8 cellular contexts compared by ENCODE assay signal in the genomic region with DNA sequence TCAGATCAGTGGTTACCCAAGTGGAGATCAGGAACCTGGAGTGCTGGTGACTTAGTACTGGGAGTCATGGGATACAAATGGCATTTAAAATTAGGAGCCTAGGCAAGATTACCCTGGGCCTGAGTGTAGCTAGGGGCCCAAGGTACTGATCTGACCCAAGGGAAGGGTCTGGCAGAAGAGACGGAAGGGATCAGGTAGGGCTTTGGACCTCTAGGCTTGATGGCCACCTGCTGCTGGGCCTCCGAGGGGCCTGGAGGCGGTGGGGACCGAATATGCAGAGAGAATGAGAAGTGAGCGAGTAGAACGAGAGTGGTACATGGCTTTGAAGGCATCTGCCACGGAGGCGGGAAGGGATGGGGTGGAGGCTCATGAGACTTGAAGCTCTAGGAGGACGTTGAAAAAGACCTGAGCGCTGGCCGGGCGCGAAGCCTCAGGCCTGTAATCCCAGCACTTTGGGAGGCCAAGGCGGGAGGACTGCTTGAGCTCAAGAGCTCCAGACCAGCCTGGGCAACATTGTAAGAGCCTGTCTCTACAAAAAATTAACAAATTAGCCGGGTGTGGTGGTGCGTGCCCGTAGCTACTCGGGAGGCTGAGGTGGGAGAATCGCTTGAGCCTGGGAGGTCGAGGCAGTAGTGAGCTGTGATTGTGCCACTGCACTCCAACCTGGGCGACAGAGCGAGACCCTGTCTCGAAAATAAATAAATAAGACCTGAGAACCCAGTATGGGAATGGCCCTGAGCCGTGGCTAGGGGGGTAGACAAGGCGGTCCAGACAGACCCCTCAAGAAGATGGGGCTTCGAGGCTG. TPM values are rescaled to one million over a fixed set of nuclear protein-coding genes. Genes with fewer than 3 reads are reported as not detected.
DNase-seq lines count a peak whose midpoint lies in the region; ATAC-seq, FAIRE-seq and TF ChIP-seq lines count a peak whose summit lies in the region.

No MANE protein-coding gene starts in this region.

- TF ChIP-seq EP300 in HepG2 (IDR thresholded peaks at IDR 0.05; ENCODE audit: low read depth in 2 of 2, low read length in 2 of 2) (no peak), HepG2 (CRISPR knock-in tag; IDR thresholded peaks at IDR 0.05; ENCODE audit: borderline replicate concordance) (no peak)

- H3K4me2 ChIP-seq in HepG2 (ENCODE audit: low read depth, low read length), result peak overlapping the region; percentile 88

- H3K36me3 Mint-ChIP-seq in activated CD8-positive, alpha-beta memory T cell treated with anti-CD3 and anti-CD28 coated beads, Interleukin-2, amount 10 ng/mL, durations not matched to agents 7 days and 5 days, result peaks cover 4% of the 10 kb centered on the region

- BruUV-seq in HepG2 (replicated peaks; lab: Mats Ljungman, UMichigan), result no TSS peak

- H3K4me1 ChIP-seq in adrenal gland (replicated peaks in 1 of 2) (peaks cover 4 to 10% of the 10 kb centered on the region in 2 donors), HepG2 (ENCODE audit: insufficient read depth, low read length) (peaks cover 16% of the 10 kb centered on the region), tibial artery (peaks cover 0 to 15% (median 9%) of the 10 kb centered on the region in 4 donors)

- no peaks in the 10 kb centered on the region for H3K9me3 Mint-ChIP-seq in activated CD8-positive, alpha-beta memory T cell treated with anti-CD3 and anti-CD28 coated beads, Interleukin-2, amount 10 ng/mL, durations not matched to agents 7 days and 5 days (ENCODE audit: low read depth)

- peak overlapping the region in 2 of 4 donors; percentile 73 to 75 for H3K4me3 ChIP-seq in adrenal gland
- peak overlapping the region; percentile 70 to 92 (median 87) for H3K4me3 ChIP-seq in HepG2 (replicated peaks in 1 of 3; ENCODE audit: insufficient read depth in 1 of 3, low read depth in 2 of 3, low read length in 3 of 3)
- H3K4me3 ChIP-seq in tibial artery, result peak overlapping the region; percentile 67 to 95

- intact Hi-C loops in adrenal gland (cut with DNase I) (no loop called here), HepG2 (cut with micrococcal nuclease; ENCODE audit: unreplicated experiment) (no loop called here), tibial artery (cut with DNase I; ENCODE audit: low total_unique reads) (no loop called here)

- H3K9me3 ChIP-seq in adrenal gland (replicated peaks in 1 of 3), result no peaks in the 10 kb centered on the region
- no peaks in the 10 kb centered on the region for H3K9me3 ChIP-seq in HepG2 (ENCODE audit: low read length)
- H3K9me3 ChIP-seq in tibial artery, result no peaks in the 10 kb centered on the region

- H3K4me3 Mint-ChIP-seq in activated CD8-positive, alpha-beta memory T cell treated with anti-CD3 and anti-CD28 coated beads, Interleukin-2, amount 10 ng/mL, durations not matched to agents 7 days and 5 days, result peak overlapping the region; percentile 96

- peak overlapping the region; percentile 98 for H3K27ac Mint-ChIP-seq in activated CD8-positive, alpha-beta memory T cell treated with anti-CD3 and anti-CD28 coated beads, Interleukin-2, amount 10 ng/mL, durations not matched to agents 7 days and 5 days

- peaks cover 0 to 5% of the 10 kb centered on the region in 2 donors for H3K36me3 ChIP-seq in adrenal gland (replicated peaks in 1 of 2)
- H3K36me3 ChIP-seq in HepG2 (replicated peaks in 1 of 2; ENCODE audit: control insufficient read depth in 1 of 2, insufficient read depth in 2 of 2, low read length in 2 of 2), result peaks cover 0 to 5% of the 10 kb centered on the region in 2 experiments; a peak in 3 of 5 replicates
- H3K36me3 ChIP-seq in tibial artery, result peaks cover 0 to 9% (median 8%) of the 10 kb centered on the region in 3 donors

- DNase-seq in activated CD8-positive, alpha-beta memory T cell treated with anti-CD3 and anti-CD28 coated beads, Interleukin-2, amount 10 ng/mL, durations not matched to agents 7 days and 5 days, result no peak
- no peak for DNase-seq in activated CD8-positive, alpha-beta memory T cell treated with anti-CD3 and anti-CD28 coated beads, Interleukin-2, amount 50 U/mL, for 48 hours
- DNase-seq in adrenal gland (no peak), HepG2 (ENCODE audit: low spot score) (no peak), tibial artery (no peak), activated gamma-delta T cell (lab: John Stamatoyannopoulos, UW) (no peak), GM12891 (ENCODE audit: insufficient read length, low spot score) (no peak), superior temporal gyrus (ENCODE audit: extremely low spot score) (no peak)

- POLR2A ChIA-PET in HepG2 (lab: Yijun Ruan, JAX), result interaction anchor here (0.9 to 4.1 kb wide), 16 partner anchors 10 to 202 kb away, joined by 3 to 27 read pairs (median 6); a partner anchor contains a TSS

- in situ Hi-C loops in HepG2 (cut with HindIII; ENCODE audit: extremely low pct_ligation_motif_present, low pct_unique_long_range_greater_than_20kb), result loop anchor here (10.0 kb wide), 1 partner anchor 50 kb away; no protein-coding TSS in a partner anchor

- H4K20me1 ChIP-seq in HepG2 (ENCODE audit: insufficient read depth, low read length), result no peaks in the 10 kb centered on the region; the same call in 1 of the 2 replicates

- H2AFZ ChIP-seq in HepG2 (ENCODE audit: low read length), result no peak overlapping the region

- peak overlapping the region; percentile 89 for H3K9ac ChIP-seq in HepG2 (ENCODE audit: insufficient read depth, low read depth, low read length)

- TF ChIP-seq POLR2A in adrenal gland (IDR thresholded peaks at IDR 0.05), result no peak
- TF ChIP-seq POLR2A in HepG2 (IDR thresholded peaks at IDR 0.05; ENCODE audit: insufficient read depth in 1 of 2, low read depth in 2 of 2, low read length in 2 of 2), result 0 out of 4 replicates have a peak, but pooled peaks of 1 of the 2 experiments have one; percentile 12
- no peak for TF ChIP-seq POLR2A in GM12891 (IDR thresholded peaks at IDR 0.05; ENCODE audit: low read depth, low read length)

- no peak for TF ChIP-seq RAD21 in HepG2 (CRISPR knock-in tag; IDR thresholded peaks at IDR 0.05)

- FAIRE-seq in HepG2 (lab: Jason Lieb, UNC) (no peak), GM12891 (lab: Jason Lieb, UNC) (no peak)

- no peaks in the 10 kb centered on the region for H3K27me3 Mint-ChIP-seq in activated CD8-positive, alpha-beta memory T cell treated with anti-CD3 and anti-CD28 coated beads, Interleukin-2, amount 10 ng/mL, durations not matched to agents 7 days and 5 days

- H3K27ac ChIP-seq in adrenal gland (peak overlapping the region in 4 of 5 donors; percentile 81 to 96 (median 89)), HepG2 (ENCODE audit: extremely low read length, insufficient read depth, low read length) (peak overlapping the region; percentile 99), tibial artery (peak overlapping the region; percentile 87 to 94)

- peaks cover 12% of the 10 kb centered on the region for H3K79me2 ChIP-seq in HepG2 (ENCODE audit: insufficient read depth, low read length)

- ATAC-seq in activated CD8-positive, alpha-beta memory T cell treated with anti-CD3 and anti-CD28 coated beads, Interleukin-2, amount 10 ng/mL, durations not matched to agents 7 days and 5 days, result no peak
- no peak for ATAC-seq in HepG2

- CTCF ChIA-PET in activated CD8-positive, alpha-beta memory T cell treated with anti-CD3 and anti-CD28 coated beads, Interleukin-2, amount 10 ng/mL, durations not matched to agents 7 days and 5 days (lab: Charles Lee), result interaction anchor here (0.9 to 2.3 kb wide), 10 partner anchors 12 to 287 kb away, joined by 3 to 10 read pairs (median 4); a partner anchor contains a TSS
- CTCF ChIA-PET in HepG2 (lab: Yijun Ruan, JAX; ENCODE audit: low intra/inter-chr PET ratio, low total read pairs), result no interaction called here

- H3K27me3 ChIP-seq in adrenal gland, result no peaks in the 10 kb centered on the region
- no peaks in the 10 kb centered on the region for H3K27me3 ChIP-seq in HepG2 (ENCODE audit: control insufficient read depth in 1 of 2, insufficient read depth in 2 of 2, low read length in 2 of 2)
- H3K27me3 ChIP-seq in tibial artery, result peaks cover 0 to 7% of the 10 kb centered on the region in 2 donors

- H3K4me1 Mint-ChIP-seq in activated CD8-positive, alpha-beta memory T cell treated with anti-CD3 and anti-CD28 coated beads, Interleukin-2, amount 10 ng/mL, durations not matched to agents 7 days and 5 days, result peaks cover 25% of the 10 kb centered on the region

- 68 to 81% (median 71%) methylated on average over 20 to 26 of the region's 26 CpGs for WGBS in adrenal gland, 4 donors
- WGBS in HepG2 (ENCODE audit: low lambda C conversion rate), result 69% methylated on average over 25 of the region's 26 CpGs

- TF ChIP-seq CTCF in adrenal gland (IDR thresholded peaks at IDR 0.05), result no peak
- TF ChIP-seq CTCF in HepG2 (CRISPR knock-in tag; IDR thresholded peaks at IDR 0.05), result no peak
- TF ChIP-seq CTCF in tibial artery (IDR thresholded peaks at IDR 0.05), result no peak

RNA-seq across cellular contexts. Expression of a gene that starts 0.6 kb away (rescaled TPM):
- 10 to 100 TPM; 55.7 to 61.2 TPM for total RNA-seq in activated CD8-positive, alpha-beta memory T cell treated with anti-CD3 and anti-CD28 coated beads, Interleukin-2, amount 10 ng/mL, durations not matched to agents 7 days and 5 days
- total RNA-seq in adrenal gland (10 to 100 TPM; 32.2 to 58.1 (median 42.4) TPM), HepG2 (2016; rRNA removed; fragmentation: Illumina TruSeq; extraction: Trizol) (31.6 and 31.9 TPM in 2 replicates)
- polyA plus RNA-seq in adrenal gland (10 to 100 TPM; 33.6 to 65.6 (median 61.7) TPM), HepG2 (2011; rRNA removed) (56.1 and 59.4 TPM in 2 replicates)
- 9.2 and 10.5 TPM in 2 replicates for total RNA-seq in HepG2 (2016; cell fraction: cytosol; rRNA removed; fragmentation: Illumina TruSeq; extraction: Trizol; ENCODE audit: low read depth)
- total RNA-seq in HepG2 (2016; cell fraction: insoluble cytoplasmic fraction; rRNA removed; fragmentation: Illumina TruSeq; extraction: Trizol), result 23.6 and 33.0 TPM in 2 replicates
- total RNA-seq in HepG2 (2016; cell fraction: membrane; rRNA removed; fragmentation: Illumina TruSeq; extraction: Trizol), result 9.1 and 9.4 TPM in 2 replicates
- 42.7 and 45.7 TPM in 2 replicates for total RNA-seq in HepG2 (2016; cell fraction: nucleus; rRNA removed; fragmentation: Illumina TruSeq; extraction: Trizol)
- 22.8 and 28.5 TPM in 2 replicates for polyA plus RNA-seq in HepG2 (2011; cell fraction: cytosol; rRNA removed)
- 197 and 240 TPM in 2 replicates for polyA plus RNA-seq in HepG2 (2011; cell fraction: nucleus; rRNA removed)
- polyA plus RNA-seq in HepG2 (2012), result 26.0 and 29.4 TPM in 2 replicates
- polyA plus RNA-seq in HepG2 (2016; cell fraction: cytosol; fragmentation: Illumina TruSeq; extraction: Trizol; ENCODE audit: low read depth), result 2.5 and 3.3 TPM in 2 replicates
- 30.7 and 39.2 TPM in 2 replicates for polyA plus RNA-seq in HepG2 (2016; cell fraction: insoluble cytoplasmic fraction; fragmentation: Illumina TruSeq; extraction: Trizol; ENCODE audit: low read depth)
- 6.2 and 7.6 TPM in 2 replicates for polyA plus RNA-seq in HepG2 (2016; cell fraction: membrane; fragmentation: Illumina TruSeq; extraction: Trizol; ENCODE audit: low read depth)
- 66.3 and 80.1 TPM in 2 replicates for polyA plus RNA-seq in HepG2 (2016; cell fraction: nucleus; fragmentation: Illumina TruSeq; extraction: Trizol; ENCODE audit: insufficient read depth, low read depth)
- polyA minus RNA-seq in HepG2 (2011; rRNA and poly(A)+ RNA removed; ENCODE audit: low replicate concordance), result 22.5 and 39.0 TPM in 2 replicates
- polyA minus RNA-seq in HepG2 (2011; cell fraction: cytosol; rRNA and poly(A)+ RNA removed), result 15.4 and 16.6 TPM in 2 replicates
- 108 and 114 TPM in 2 replicates for polyA minus RNA-seq in HepG2 (2011; cell fraction: nucleus; rRNA and poly(A)+ RNA removed)
- polyA plus RNA-seq in GM12891 (2012; ENCODE audit: low read depth, missing spikeins), result 21.9 TPM

RNA-seq across cellular contexts. Expression of a gene that starts 23.1 kb away (rescaled TPM):
- 10 to 100 TPM; 78.7 to 79.1 TPM for total RNA-seq in activated CD8-positive, alpha-beta memory T cell treated with anti-CD3 and anti-CD28 coated beads, Interleukin-2, amount 10 ng/mL, durations not matched to agents 7 days and 5 days
- total RNA-seq in adrenal gland (10 to 100 TPM; 14.0 to 83.9 (median 44.8) TPM), HepG2 (2016; rRNA removed; fragmentation: Illumina TruSeq; extraction: Trizol) (39.7 and 57.4 TPM in 2 replicates)
- polyA plus RNA-seq in adrenal gland (10 to 100 TPM; 15.3 to 37.5 (median 19.1) TPM), HepG2 (2011; rRNA removed) (16.6 and 18.0 TPM in 2 replicates)
- 33.2 and 40.3 TPM in 2 replicates for total RNA-seq in HepG2 (2016; cell fraction: cytosol; rRNA removed; fragmentation: Illumina TruSeq; extraction: Trizol; ENCODE audit: low read depth)
- 40.0 and 62.7 TPM in 2 replicates for total RNA-seq in HepG2 (2016; cell fraction: insoluble cytoplasmic fraction; rRNA removed; fragmentation: Illumina TruSeq; extraction: Trizol)
- 45.7 and 54.6 TPM in 2 replicates for total RNA-seq in HepG2 (2016; cell fraction: membrane; rRNA removed; fragmentation: Illumina TruSeq; extraction: Trizol)
- 34.2 and 40.4 TPM in 2 replicates for total RNA-seq in HepG2 (2016; cell fraction: nucleus; rRNA removed; fragmentation: Illumina TruSeq; extraction: Trizol)
- polyA plus RNA-seq in HepG2 (2011; cell fraction: cytosol; rRNA removed), result 15.2 and 26.9 TPM in 2 replicates
- polyA plus RNA-seq in HepG2 (2011; cell fraction: nucleus; rRNA removed), result 10.9 and 11.0 TPM in 2 replicates
- polyA plus RNA-seq in HepG2 (2012), result 13.3 and 21.0 TPM in 2 replicates
- 42.3 and 50.0 TPM in 2 replicates for polyA plus RNA-seq in HepG2 (2016; cell fraction: cytosol; fragmentation: Illumina TruSeq; extraction: Trizol; ENCODE audit: low read depth)
- polyA plus RNA-seq in HepG2 (2016; cell fraction: insoluble cytoplasmic fraction; fragmentation: Illumina TruSeq; extraction: Trizol; ENCODE audit: low read depth), result 46.2 TPM in 2 replicates
- polyA plus RNA-seq in HepG2 (2016; cell fraction: membrane; fragmentation: Illumina TruSeq; extraction: Trizol; ENCODE audit: low read depth), result 43.9 and 48.5 TPM in 2 replicates
- polyA plus RNA-seq in HepG2 (2016; cell fraction: nucleus; fragmentation: Illumina TruSeq; extraction: Trizol; ENCODE audit: insufficient read depth, low read depth), result 73.9 and 89.3 TPM in 2 replicates
- 24.5 and 32.2 TPM in 2 replicates for polyA minus RNA-seq in HepG2 (2011; rRNA and poly(A)+ RNA removed; ENCODE audit: low replicate concordance)
- polyA minus RNA-seq in HepG2 (2011; cell fraction: cytosol; rRNA and poly(A)+ RNA removed), result 8.3 and 14.1 TPM in 2 replicates
- 2.6 and 5.5 TPM in 2 replicates for polyA minus RNA-seq in HepG2 (2011; cell fraction: nucleus; rRNA and poly(A)+ RNA removed)
- 40.5 TPM for polyA plus RNA-seq in GM12891 (2012; ENCODE audit: low read depth, missing spikeins)

RNA-seq across cellular contexts. Expression of a gene that starts 32.7 kb away (rescaled TPM):
- under 1 TPM; 0.59 to 0.76 TPM for total RNA-seq in activated CD8-positive, alpha-beta memory T cell treated with anti-CD3 and anti-CD28 coated beads, Interleukin-2, amount 10 ng/mL, durations not matched to agents 7 days and 5 days
- total RNA-seq in adrenal gland (under 1 TPM in 6 of 8 donors, not detected in 2; 0.19 to 0.50 (median 0.31) TPM), HepG2 (2016; rRNA removed; fragmentation: Illumina TruSeq; extraction: Trizol) (0.33 TPM in 1 of 2 replicates, not detected in the other)
- polyA plus RNA-seq in adrenal gland (1 to 10 TPM in 1 of 3 donors, under 1 TPM in 1, not detected in 1; 0.77 to 1.9 TPM), HepG2 (2011; rRNA removed) (0.05 and 0.15 TPM in 2 replicates)
- 0.09 TPM in 1 of 2 replicates, not detected in the other for total RNA-seq in HepG2 (2016; cell fraction: cytosol; rRNA removed; fragmentation: Illumina TruSeq; extraction: Trizol; ENCODE audit: low read depth)
- total RNA-seq in HepG2 (2016; cell fraction: insoluble cytoplasmic fraction; rRNA removed; fragmentation: Illumina TruSeq; extraction: Trizol), result 0.13 and 0.15 TPM in 2 replicates
- total RNA-seq in HepG2 (2016; cell fraction: membrane; rRNA removed; fragmentation: Illumina TruSeq; extraction: Trizol), result 0.28 TPM in 1 of 2 replicates, not detected in the other
- 0.19 and 0.28 TPM in 2 replicates for total RNA-seq in HepG2 (2016; cell fraction: nucleus; rRNA removed; fragmentation: Illumina TruSeq; extraction: Trizol)
- polyA plus RNA-seq in HepG2 (2011; cell fraction: cytosol; rRNA removed), result 0.04 and 0.13 TPM in 2 replicates
- polyA plus RNA-seq in HepG2 (2011; cell fraction: nucleus; rRNA removed), result 0.78 and 0.79 TPM in 2 replicates
- polyA plus RNA-seq in HepG2 (2012), result 0.05 and 0.15 TPM in 2 replicates
- 0.05 and 0.07 TPM in 2 replicates for polyA plus RNA-seq in HepG2 (2016; cell fraction: cytosol; fragmentation: Illumina TruSeq; extraction: Trizol; ENCODE audit: low read depth)
- 0.17 TPM in 1 of 2 replicates, not detected in the other for polyA plus RNA-seq in HepG2 (2016; cell fraction: insoluble cytoplasmic fraction; fragmentation: Illumina TruSeq; extraction: Trizol; ENCODE audit: low read depth)
- 0.16 TPM in 1 of 2 replicates, not detected in the other for polyA plus RNA-seq in HepG2 (2016; cell fraction: membrane; fragmentation: Illumina TruSeq; extraction: Trizol; ENCODE audit: low read depth)
- 0.64 and 0.97 TPM in 2 replicates for polyA plus RNA-seq in HepG2 (2016; cell fraction: nucleus; fragmentation: Illumina TruSeq; extraction: Trizol; ENCODE audit: insufficient read depth, low read depth)
- 0.07 and 0.12 TPM in 2 replicates for polyA minus RNA-seq in HepG2 (2011; rRNA and poly(A)+ RNA removed; ENCODE audit: low replicate concordance)
- not detected in 2 replicates for polyA minus RNA-seq in HepG2 (2011; cell fraction: cytosol; rRNA and poly(A)+ RNA removed)
- 0.39 and 0.50 TPM in 2 replicates for polyA minus RNA-seq in HepG2 (2011; cell fraction: nucleus; rRNA and poly(A)+ RNA removed)
- polyA plus RNA-seq in GM12891 (2012; ENCODE audit: low read depth, missing spikeins), result 0.05 TPM

RNA-seq across cellular contexts. Expression of a gene that starts 35.4 kb away (rescaled TPM):
- total RNA-seq in activated CD8-positive, alpha-beta memory T cell treated with anti-CD3 and anti-CD28 coated beads, Interleukin-2, amount 10 ng/mL, durations not matched to agents 7 days and 5 days, result 10 to 100 TPM; 43.7 to 44.3 TPM
- total RNA-seq in adrenal gland, result 10 to 100 TPM in 7 of 8 donors, 1 to 10 TPM in 1; 8.9 to 33.6 (median 19.5) TPM
- polyA plus RNA-seq in adrenal gland, result 10 to 100 TPM in 2 of 3 donors, 1 to 10 TPM in 1; 2.5 to 36.2 (median 31.2) TPM
- 27.0 and 32.0 TPM in 2 replicates for total RNA-seq in HepG2 (2016; rRNA removed; fragmentation: Illumina TruSeq; extraction: Trizol)
- 18.2 and 18.6 TPM in 2 replicates for total RNA-seq in HepG2 (2016; cell fraction: cytosol; rRNA removed; fragmentation: Illumina TruSeq; extraction: Trizol; ENCODE audit: low read depth)
- 28.2 and 30.6 TPM in 2 replicates for total RNA-seq in HepG2 (2016; cell fraction: insoluble cytoplasmic fraction; rRNA removed; fragmentation: Illumina TruSeq; extraction: Trizol)
- 30.4 and 39.2 TPM in 2 replicates for total RNA-seq in HepG2 (2016; cell fraction: membrane; rRNA removed; fragmentation: Illumina TruSeq; extraction: Trizol)
- total RNA-seq in HepG2 (2016; cell fraction: nucleus; rRNA removed; fragmentation: Illumina TruSeq; extraction: Trizol), result 14.3 and 16.0 TPM in 2 replicates
- polyA plus RNA-seq in HepG2 (2011; rRNA removed), result 15.3 and 19.9 TPM in 2 replicates
- polyA plus RNA-seq in HepG2 (2011; cell fraction: cytosol; rRNA removed), result 15.7 and 30.3 TPM in 2 replicates
- 42.4 and 43.1 TPM in 2 replicates for polyA plus RNA-seq in HepG2 (2011; cell fraction: nucleus; rRNA removed)
- polyA plus RNA-seq in HepG2 (2012), result 10.8 and 14.7 TPM in 2 replicates
- 20.1 and 25.1 TPM in 2 replicates for polyA plus RNA-seq in HepG2 (2016; cell fraction: cytosol; fragmentation: Illumina TruSeq; extraction: Trizol; ENCODE audit: low read depth)
- 30.6 and 33.5 TPM in 2 replicates for polyA plus RNA-seq in HepG2 (2016; cell fraction: insoluble cytoplasmic fraction; fragmentation: Illumina TruSeq; extraction: Trizol; ENCODE audit: low read depth)
- polyA plus RNA-seq in HepG2 (2016; cell fraction: membrane; fragmentation: Illumina TruSeq; extraction: Trizol; ENCODE audit: low read depth), result 32.1 and 32.9 TPM in 2 replicates
- polyA plus RNA-seq in HepG2 (2016; cell fraction: nucleus; fragmentation: Illumina TruSeq; extraction: Trizol; ENCODE audit: insufficient read depth, low read depth), result 31.4 and 34.1 TPM in 2 replicates
- polyA minus RNA-seq in HepG2 (2011; rRNA and poly(A)+ RNA removed; ENCODE audit: low replicate concordance), result 24.6 and 29.4 TPM in 2 replicates
- polyA minus RNA-seq in HepG2 (2011; cell fraction: cytosol; rRNA and poly(A)+ RNA removed), result 8.5 and 10.8 TPM in 2 replicates
- polyA minus RNA-seq in HepG2 (2011; cell fraction: nucleus; rRNA and poly(A)+ RNA removed), result 11.7 and 13.1 TPM in 2 replicates
- 24.5 TPM for polyA plus RNA-seq in GM12891 (2012; ENCODE audit: low read depth, missing spikeins)
